10 cellular contexts compared by ENCODE assay signal in the genomic region with DNA sequence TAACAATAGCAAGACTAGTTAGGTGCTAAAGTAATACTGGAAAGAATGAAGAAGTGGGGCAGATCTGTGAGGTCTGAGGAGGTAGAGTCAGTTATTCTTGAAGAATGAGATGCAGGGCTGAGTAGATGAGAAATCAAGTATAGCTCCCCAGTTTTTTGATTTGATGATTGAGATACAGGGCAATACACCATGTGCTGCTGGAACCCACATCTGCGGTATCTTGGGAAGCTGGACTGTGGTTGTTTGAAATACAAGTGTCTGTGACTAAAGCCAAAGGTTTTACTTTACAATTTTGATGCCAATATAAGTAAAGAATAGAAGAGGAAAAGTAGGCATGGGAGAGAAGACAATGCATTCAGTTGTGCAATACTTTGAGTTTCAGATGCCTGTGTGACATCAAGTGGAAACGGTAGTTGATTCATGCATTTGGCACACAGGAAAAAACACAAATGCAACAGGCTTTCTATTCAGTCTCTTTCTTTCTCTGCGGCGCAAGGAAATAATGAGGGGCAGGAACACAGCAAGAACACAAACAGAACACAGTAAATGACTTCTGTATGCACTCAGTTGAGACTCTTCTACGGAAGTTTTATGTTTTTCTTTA.
DNase-seq lines count a peak whose midpoint lies in the region; FAIRE-seq and TF ChIP-seq lines count a peak whose summit lies in the region.
"Had no signal": no experiment of that assay in that cellular context is flagged by ENCODE, and none has a peak within 500 bp of the region (broad histone marks: within the 10 kb centered on the region; RNA-seq: fewer than 3 reads in every experiment).

No MANE protein-coding gene starts in this region.

- intact Hi-C loops in spleen (cut with DNase I; ENCODE audit: low total_unique reads) = no loop called here

- no peaks in the 10 kb centered on the region for H3K27me3 ChIP-seq in spleen (replicated peaks in 1 of 7)
- H3K27me3 ChIP-seq in small intestine (ENCODE audit: control insufficient read depth in 2 of 2, insufficient read depth in 2 of 2, low read length in 2 of 2) = no peaks in the 10 kb centered on the region

- TF ChIP-seq CTCF in astrocyte of the cerebellum (IDR thresholded peaks at IDR 0.05; ENCODE audit: low read depth, low read length, missing control alignments) (no peak), spleen (IDR thresholded peaks at IDR 0.05 in 8 of 11, conservative IDR thresholded peaks at IDR 0.05 in 3 of 11) (no peak)

- H3K27ac ChIP-seq in spleen = peak overlapping the region in 4 of 8 donors; percentile 7 to 61 (median 38)
- H3K27ac ChIP-seq in small intestine (ENCODE audit: low read depth in 1 of 2, low read length in 1 of 2) = no peak overlapping the region

- in situ Hi-C loops in astrocyte of the cerebellum (cut with HindIII; ENCODE audit: low sequenced_read_pairs) = no loop called here
- in situ Hi-C loops in G401 (cut with HindIII; ENCODE audit: low sequenced_read_pairs) = no loop called here

- H3K9me3 ChIP-seq in spleen (peaks cover 0 to 40% (median 38%) of the 10 kb centered on the region in 8 donors), small intestine (ENCODE audit: control insufficient read depth, low read depth) (no peaks in the 10 kb centered on the region)

- WGBS in spleen, 5 donors = 46 to 71% (median 57%) methylated on average over 5 of the region's 5 CpGs
- 61 to 87% (median 83%) methylated on average over 5 of the region's 5 CpGs for WGBS in small intestine, 3 donors

- TF ChIP-seq POLR2A in spleen (IDR thresholded peaks at IDR 0.05) = no peak

- H3K4me1 ChIP-seq in spleen (peaks cover 0 to 13% (median 3%) of the 10 kb centered on the region in 6 donors), small intestine (ENCODE audit: control insufficient read depth in 2 of 2, insufficient read depth in 1 of 2, low read depth in 1 of 2, low read length in 1 of 2) (no peaks in the 10 kb centered on the region)

- no peaks in the 10 kb centered on the region for H3K36me3 ChIP-seq in spleen
- H3K36me3 ChIP-seq in small intestine (ENCODE audit: control insufficient read depth in 2 of 2, insufficient read depth in 2 of 2, low read length in 2 of 2) = no peaks in the 10 kb centered on the region

- DNase-seq in Ammon's horn (ENCODE audit: low spot score) (peak; percentile 13), LHCN-M2 (ENCODE audit: low read depth) (peak; percentile 96), astrocyte of the cerebellum (ENCODE audit: low read depth) (peak; percentile 89), medulla oblongata (ENCODE audit: extremely low spot score) (peak; percentile 32), spleen (no peak), G401 (ENCODE audit: low spot score) (no peak), small intestine (no peak), HuH-7 (ENCODE audit: low spot score) (no peak)
- DNase-seq: NCI-H446 treated with DMSO at 0.1 percent for 48 hours had no signal

- no peak for FAIRE-seq in small intestine (lab: Jason Lieb, UNC)

- no peak overlapping the region for H3K4me3 ChIP-seq in astrocyte of the cerebellum (ENCODE audit: low read depth, low read length)
- H3K4me3 ChIP-seq in spleen = no peak overlapping the region
- no peak overlapping the region for H3K4me3 ChIP-seq in small intestine (ENCODE audit: low read depth in 1 of 2, low read length in 2 of 2)
- H3K4me3 ChIP-seq: lung had no signal

Comparison
In these comparisons a context has a peak if more than half of its experiments do, and no peak if none do; other contexts are left out.
1. DNase-seq: peak in Ammon's horn (single experiment), LHCN-M2 (single experiment), astrocyte of the cerebellum (single experiment) and medulla oblongata (single experiment); none in spleen (single experiment), G401 (single experiment), small intestine (single experiment) and HuH-7 (single experiment).